In the genomic region with DNA sequence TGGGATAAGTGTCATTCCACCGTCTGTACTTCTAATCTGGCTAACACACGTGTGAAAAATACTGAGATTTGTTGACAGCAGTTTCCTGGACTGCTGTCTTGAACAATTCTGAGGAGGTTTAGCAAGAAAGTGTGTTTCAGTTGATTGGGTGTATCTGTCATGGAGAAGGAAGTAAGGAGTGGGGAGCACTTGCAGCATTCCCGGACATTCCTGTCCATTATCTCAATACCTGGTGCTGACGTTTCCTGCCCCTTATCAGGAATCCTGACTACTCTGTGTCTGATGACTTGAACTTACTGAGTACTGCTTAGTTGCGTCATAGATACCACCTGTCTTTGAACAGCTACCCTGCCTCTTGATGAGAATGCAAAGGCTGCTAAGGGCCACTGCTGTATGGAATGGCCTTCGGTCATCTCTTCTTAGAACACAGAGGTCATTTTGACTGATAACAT, we compare ENCODE assay signal across 18 cellular contexts.
"Had no signal": no experiment of that assay in that cellular context is flagged by ENCODE, and none has a peak within 500 bp of the region (broad histone marks: within the 10 kb centered on the region; RNA-seq: fewer than 3 reads in every experiment).

No MANE protein-coding gene starts in this region.

- H3K4me3 ChIP-seq: smooth muscle cell, transverse colon had no signal

- H3K4me3 Mint-ChIP-seq: activated naive CD4-positive, alpha-beta T cell treated with anti-CD3 and anti-CD28 coated beads, Interleukin-2, amount 10 ng/mL, durations not matched to agents 7 days and 5 days; memory B cell; naive B cell; stimulated activated naive B cell treated with anti-CD40 and anti-IgM and Interleukin-4, amounts not matched to agents 10 μg/mL and 1 μg/mL and 100 μg/mL, for 72 hours had no signal

- H3K9me3 Mint-ChIP-seq: activated naive CD4-positive, alpha-beta T cell treated with anti-CD3 and anti-CD28 coated beads, Interleukin-2, amount 10 ng/mL, durations not matched to agents 7 days and 5 days; memory B cell; naive B cell; stimulated activated naive B cell treated with anti-CD40 and anti-IgM and Interleukin-4, amounts not matched to agents 10 μg/mL and 1 μg/mL and 100 μg/mL, for 72 hours had no signal

- H3K27me3 Mint-ChIP-seq: activated naive CD4-positive, alpha-beta T cell treated with anti-CD3 and anti-CD28 coated beads, Interleukin-2, amount 10 ng/mL, durations not matched to agents 7 days and 5 days; memory B cell; naive B cell; stimulated activated naive B cell treated with anti-CD40 and anti-IgM and Interleukin-4, amounts not matched to agents 10 μg/mL and 1 μg/mL and 100 μg/mL, for 72 hours had no signal

- DNase-seq: activated CD4-positive, alpha-beta T cell treated with anti-CD3 and anti-CD28 coated beads for 4 hours; activated CD4-positive, alpha-beta T cell treated with anti-CD3 and anti-CD28 coated beads, Interleukin-2, amount 50 U/mL, for 48 hours; activated CD4-positive, CD25-positive, alpha-beta regulatory T cell; activated effector memory CD4-positive, alpha-beta T cell treated with anti-CD3 and anti-CD28 coated beads, Interleukin-2, amount 50 U/mL, for 16 hours; activated naive CD4-positive, alpha-beta T cell treated with anti-CD3 and anti-CD28 coated beads, Interleukin-2, amount 10 ng/mL, durations not matched to agents 7 days and 5 days; activated T-cell treated with anti-CD3 and anti-CD28 coated beads, Interleukin-2, amount 50 U/mL, for 48 hours; effector CD4-positive, alpha-beta T cell; hypothalamus; naive B cell; nucleus accumbens; stimulated activated CD4-positive, alpha-beta T cell treated with anti-CD3 and anti-CD28 coated beads, Interleukin-15, amount 100 ng/mL, for 24 hours; stimulated activated CD8-positive, alpha-beta memory T cell treated with anti-CD3 and anti-CD28 coated beads, Interleukin-4, amount 100 ng/mL, for 48 hours; stimulated activated naive B cell treated with anti-CD40 and anti-IgM and Interleukin-4, amounts not matched to agents 10 μg/mL and 1 μg/mL and 100 μg/mL, for 72 hours; T-helper 9 cell; transverse colon had no signal

- ATAC-seq: sciatic nerve; stimulated activated naive B cell treated with anti-CD40 and anti-IgM and Interleukin-4, amounts not matched to agents 10 μg/mL and 1 μg/mL and 100 μg/mL, for 72 hours had no signal

- H3K27ac Mint-ChIP-seq: activated naive CD4-positive, alpha-beta T cell treated with anti-CD3 and anti-CD28 coated beads, Interleukin-2, amount 10 ng/mL, durations not matched to agents 7 days and 5 days; memory B cell; naive B cell; stimulated activated naive B cell treated with anti-CD40 and anti-IgM and Interleukin-4, amounts not matched to agents 10 μg/mL and 1 μg/mL and 100 μg/mL, for 72 hours had no signal

- H3K4me1 Mint-ChIP-seq: memory B cell, naive B cell had no signal
